Comparison of ENCODE assay signal across 26 cellular contexts in the genomic region with DNA sequence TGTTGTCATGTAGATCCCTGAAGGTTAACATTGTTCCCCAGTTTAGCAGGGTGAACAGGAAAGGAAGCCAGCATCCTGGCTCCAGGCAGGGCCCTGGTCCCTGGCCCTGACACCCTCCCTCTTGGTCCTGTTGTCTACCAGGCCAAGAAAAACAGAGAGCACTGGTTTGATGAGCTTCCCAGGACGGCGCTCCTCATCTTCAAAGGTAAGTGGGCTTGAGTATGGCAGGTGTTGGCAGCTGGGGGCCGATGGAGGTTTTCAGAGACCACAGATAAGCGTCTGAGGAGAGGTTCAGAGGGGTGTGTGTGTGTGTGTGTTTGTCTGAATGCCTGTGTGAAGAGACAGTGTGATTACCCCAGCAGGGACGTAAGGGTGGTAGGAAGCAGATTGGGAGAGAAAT. TPM values are rescaled to one million over a fixed set of nuclear protein-coding genes. Genes with fewer than 3 reads are reported as not detected.
A peak's percentile ranks its signal among the peaks of the same experiment; 100 is the strongest.
DNase-seq lines count a peak whose midpoint lies in the region; ATAC-seq and TF ChIP-seq lines count a peak whose summit lies in the region.
"Had no signal": no experiment of that assay in that cellular context is flagged by ENCODE, and none has a peak within 500 bp of the region (broad histone marks: within the 10 kb centered on the region; RNA-seq: fewer than 3 reads in every experiment).

No MANE protein-coding gene starts in this region.

- H3K9me3 Mint-ChIP-seq in endothelial cell (ENCODE audit: unreplicated experiment), result no peaks in the 10 kb centered on the region
- H3K9me3 Mint-ChIP-seq in stimulated activated effector memory CD8-positive, alpha-beta T cell treated with anti-CD3 and anti-CD28 coated beads, Interleukin-12 subunit alpha, Interleukin-12 subunit beta, amount 100 ng/mL, for 72 hours, result no peaks in the 10 kb centered on the region
- no peaks in the 10 kb centered on the region for H3K9me3 Mint-ChIP-seq in stimulated activated memory B cell treated with anti-CD40 and anti-IgM and Interleukin-4, amounts not matched to agents 10 μg/mL and 1 μg/mL and 100 μg/mL, for 72 hours
- H3K9me3 Mint-ChIP-seq: activated CD4-positive, alpha-beta T cell treated with anti-CD3 and anti-CD28 coated beads, Interleukin-2, amount 10 ng/mL, durations not matched to agents 24 days and 14 days; activated naive CD8-positive, alpha-beta T cell treated with anti-CD3 and anti-CD28 coated beads, Interleukin-2, amount 10 ng/mL, durations not matched to agents 7 days and 5 days; immature natural killer cell; nephron had no signal

- peak overlapping the region; percentile 9 for H3K27ac Mint-ChIP-seq in endothelial cell (ENCODE audit: unreplicated experiment)
- H3K27ac Mint-ChIP-seq in stimulated activated effector memory CD8-positive, alpha-beta T cell treated with anti-CD3 and anti-CD28 coated beads, Interleukin-12 subunit alpha, Interleukin-12 subunit beta, amount 100 ng/mL, for 72 hours, result peak overlapping the region; percentile 33
- no peak overlapping the region for H3K27ac Mint-ChIP-seq in stimulated activated memory B cell treated with anti-CD40 and anti-IgM and Interleukin-4, amounts not matched to agents 10 μg/mL and 1 μg/mL and 100 μg/mL, for 72 hours
- H3K27ac Mint-ChIP-seq: activated CD4-positive, alpha-beta T cell treated with anti-CD3 and anti-CD28 coated beads, Interleukin-2, amount 10 ng/mL, durations not matched to agents 24 days and 14 days; activated naive CD8-positive, alpha-beta T cell treated with anti-CD3 and anti-CD28 coated beads, Interleukin-2, amount 10 ng/mL, durations not matched to agents 7 days and 5 days; B cell; nephron had no signal

- H3K4me1 Mint-ChIP-seq in endothelial cell (ENCODE audit: unreplicated experiment), result peaks cover 3% of the 10 kb centered on the region
- no peaks in the 10 kb centered on the region for H3K4me1 Mint-ChIP-seq in stimulated activated effector memory CD8-positive, alpha-beta T cell treated with anti-CD3 and anti-CD28 coated beads, Interleukin-12 subunit alpha, Interleukin-12 subunit beta, amount 100 ng/mL, for 72 hours
- H3K4me1 Mint-ChIP-seq in stimulated activated memory B cell treated with anti-CD40 and anti-IgM and Interleukin-4, amounts not matched to agents 10 μg/mL and 1 μg/mL and 100 μg/mL, for 72 hours, result no peaks in the 10 kb centered on the region
- H3K4me1 Mint-ChIP-seq: activated CD4-positive, alpha-beta T cell treated with anti-CD3 and anti-CD28 coated beads, Interleukin-2, amount 10 ng/mL, durations not matched to agents 24 days and 14 days; B cell; immature natural killer cell; nephron had no signal

- ATAC-seq in Right ventricle myocardium inferior, result no peak
- ATAC-seq in stimulated activated effector memory CD8-positive, alpha-beta T cell treated with anti-CD3 and anti-CD28 coated beads, Interleukin-12 subunit alpha, Interleukin-12 subunit beta, amount 100 ng/mL, for 72 hours, result no peak
- no peak for ATAC-seq in stimulated activated memory B cell treated with anti-CD40 and anti-IgM and Interleukin-4, amounts not matched to agents 10 μg/mL and 1 μg/mL and 100 μg/mL, for 72 hours
- ATAC-seq: gastroesophageal sphincter, SK-N-SH treated with all-trans-retinoic acid at 6 μM for 48 hours had no signal

- H3K27me3 Mint-ChIP-seq in endothelial cell (ENCODE audit: unreplicated experiment), result no peaks in the 10 kb centered on the region
- H3K27me3 Mint-ChIP-seq in stimulated activated memory B cell treated with anti-CD40 and anti-IgM and Interleukin-4, amounts not matched to agents 10 μg/mL and 1 μg/mL and 100 μg/mL, for 72 hours, result no peaks in the 10 kb centered on the region
- H3K27me3 Mint-ChIP-seq: activated CD4-positive, alpha-beta T cell treated with anti-CD3 and anti-CD28 coated beads, Interleukin-2, amount 10 ng/mL, durations not matched to agents 24 days and 14 days; activated naive CD8-positive, alpha-beta T cell treated with anti-CD3 and anti-CD28 coated beads, Interleukin-2, amount 10 ng/mL, durations not matched to agents 7 days and 5 days; B cell had no signal

- H3K4me3 Mint-ChIP-seq in endothelial cell (ENCODE audit: unreplicated experiment), result no peak overlapping the region
- H3K4me3 Mint-ChIP-seq in stimulated activated effector memory CD8-positive, alpha-beta T cell treated with anti-CD3 and anti-CD28 coated beads, Interleukin-12 subunit alpha, Interleukin-12 subunit beta, amount 100 ng/mL, for 72 hours, result no peak overlapping the region
- no peak overlapping the region for H3K4me3 Mint-ChIP-seq in stimulated activated memory B cell treated with anti-CD40 and anti-IgM and Interleukin-4, amounts not matched to agents 10 μg/mL and 1 μg/mL and 100 μg/mL, for 72 hours
- H3K4me3 Mint-ChIP-seq: activated CD4-positive, alpha-beta T cell treated with anti-CD3 and anti-CD28 coated beads, Interleukin-2, amount 10 ng/mL, durations not matched to agents 24 days and 14 days; activated naive CD8-positive, alpha-beta T cell treated with anti-CD3 and anti-CD28 coated beads, Interleukin-2, amount 10 ng/mL, durations not matched to agents 7 days and 5 days; B cell; immature natural killer cell; nephron had no signal

- TF ChIP-seq CTCF in endothelial cell (IDR thresholded peaks at IDR 0.05; ENCODE audit: unreplicated experiment), result no peak

- intact Hi-C loops in Right ventricle myocardium inferior (cut with DNase I), result no loop called here
- intact Hi-C loops in cardiac septum (cut with DNase I), result no loop called here

- no peaks in the 10 kb centered on the region for H3K36me3 Mint-ChIP-seq in endothelial cell (ENCODE audit: low read depth, unreplicated experiment)
- H3K36me3 Mint-ChIP-seq in stimulated activated effector memory CD8-positive, alpha-beta T cell treated with anti-CD3 and anti-CD28 coated beads, Interleukin-12 subunit alpha, Interleukin-12 subunit beta, amount 100 ng/mL, for 72 hours, result peaks cover 5% of the 10 kb centered on the region
- peaks cover 51% of the 10 kb centered on the region for H3K36me3 Mint-ChIP-seq in stimulated activated memory B cell treated with anti-CD40 and anti-IgM and Interleukin-4, amounts not matched to agents 10 μg/mL and 1 μg/mL and 100 μg/mL, for 72 hours
- H3K36me3 Mint-ChIP-seq: immature natural killer cell had no signal

- DNase-seq in Right ventricle myocardium inferior (ENCODE audit: missing footprints), result peak; percentile 34
- no peak for DNase-seq in cardiac septum (ENCODE audit: low spot score)
- DNase-seq in NCI-H510A treated with DMSO at 0.1 percent for 48 hours (lab: John Stamatoyannopoulos, UW), result peak; percentile 45
- DNase-seq in endothelial cell (ENCODE audit: low spot score), result no peak
- DNase-seq in stimulated activated effector memory CD8-positive, alpha-beta T cell treated with anti-CD3 and anti-CD28 coated beads, Interleukin-12 subunit alpha, Interleukin-12 subunit beta, amount 100 ng/mL, for 72 hours (ENCODE audit: low spot score in 2 of 2), result no peak
- no peak for DNase-seq in inferior parietal cortex (ENCODE audit: extremely low spot score)
- DNase-seq in activated T-cell treated with anti-CD3 and anti-CD28 coated beads, Interleukin-2, amount 50 U/mL, for 1 hour, result no peak
- DNase-seq: activated CD4-positive, alpha-beta T cell treated with anti-CD3 and anti-CD28 coated beads, Interleukin-2, amount 10 ng/mL, durations not matched to agents 24 days and 14 days; activated naive CD8-positive, alpha-beta T cell treated with anti-CD3 and anti-CD28 coated beads, Interleukin-2, amount 10 ng/mL, durations not matched to agents 7 days and 5 days; activated T-cell treated with anti-CD3 and anti-CD28 coated beads, Interleukin-2, amount 50 U/mL, for 48 hours; central memory CD4-positive, alpha-beta T cell; DMS53; GDM1; hippocampal formation; immature natural killer cell; NCI-H1694; NCI-H226; NCI-H82; stimulated activated CD4-positive, alpha-beta T cell treated with anti-CD3 and anti-CD28 coated beads, Interleukin-2, amount 100 ng/mL, for 24 hours; substantia nigra; upper lobe of left lung had no signal

RNA-seq across cellular contexts. Expression of a gene that starts 56.3 kb away (rescaled TPM):
- 13.3 TPM for total RNA-seq in Right ventricle myocardium inferior
- 11.0 TPM for total RNA-seq in cardiac septum
- 44.6 TPM for total RNA-seq in endothelial cell (ENCODE audit: unreplicated experiment)

RNA-seq across cellular contexts. Expression of a gene that starts 57.4 kb away (rescaled TPM):
- 120 TPM for total RNA-seq in Right ventricle myocardium inferior
- 77.1 TPM for total RNA-seq in cardiac septum
- total RNA-seq in endothelial cell (ENCODE audit: unreplicated experiment), result 8.4 TPM

Comparison
In these comparisons a context has a peak if more than half of its experiments do, and no peak if none do; other contexts are left out.
1. DNase-seq: peak in Right ventricle myocardium inferior (single experiment) and NCI-H510A treated with DMSO at 0.1 percent for 48 hours (single experiment); none in cardiac septum (single experiment), endothelial cell (single experiment), stimulated activated effector memory CD8-positive, alpha-beta T cell treated with anti-CD3 and anti-CD28 coated beads, Interleukin-12 subunit alpha, Interleukin-12 subunit beta, amount 100 ng/mL, for 72 hours (0 of 2), inferior parietal cortex (single experiment) and activated T-cell treated with anti-CD3 and anti-CD28 coated beads, Interleukin-2, amount 50 U/mL, for 1 hour (single experiment).